Comparison of ENCODE assay signal across 8 cellular contexts in genomic region chr1:15975805-15976680, GRCh38. TPM values are rescaled to one million over a fixed set of nuclear protein-coding genes. Genes with fewer than 3 reads are reported as not detected.
DNase-seq lines count a peak whose midpoint lies in the region; ATAC-seq and TF ChIP-seq lines count a peak whose summit lies in the region.

Gene ZBTB17 (minus strand): TSS chr1:15976101. CDS start chr1:15948495, 27,606 bp downstream.

- H3K27ac ChIP-seq in AG04450 (ENCODE audit: low read depth, low read length) = peak within 1 kb of the TSS; percentile 81
- H3K27ac ChIP-seq in caudate nucleus (ENCODE audit: low read depth, low read length) = peak within 1 kb of the TSS; percentile 78
- peak within 1 kb of the TSS; percentile 70 to 93 (median 87) for H3K27ac ChIP-seq in spleen

- ATAC-seq in GM19023 (IDR thresholded peaks at IDR 0.05; ENCODE audit: unreplicated experiment) = peak; percentile 77
- ATAC-seq in HG03280 (IDR thresholded peaks at IDR 0.05; ENCODE audit: unreplicated experiment) = peak; percentile 71

- peak; percentile 83 for DNase-seq in AG04450 (ENCODE audit: low read depth, low spot score)
- peak; percentile 80 for DNase-seq in NCI-H345 treated with DMSO at 0.1 percent for 48 hours (lab: John Stamatoyannopoulos, UW; ENCODE audit: unreplicated experiment)
- peak; percentile 84 to 91 (median 90) for DNase-seq in activated CD4-positive, CD25-positive, alpha-beta regulatory T cell (lab: John Stamatoyannopoulos, UW)
- peak in 60 of 61 donors; percentile 38 to 93 (median 82) for DNase-seq in caudate nucleus (lab: John Stamatoyannopoulos, UW)
- peak; percentile 95 for DNase-seq in inferior parietal cortex (ENCODE audit: extremely low spot score)
- DNase-seq in spleen = peak; percentile 97

- POLR2A ChIA-PET in AG04450 (lab: Yijun Ruan, JAX) = interaction anchor here (0.6 to 1.5 kb wide), 4 partner anchors 32 to 198 kb away, joined by 3 to 5 read pairs (median 4); no protein-coding TSS in a partner anchor

- H3K4me1 ChIP-seq in spleen = peaks cover 14 to 45% (median 38%) of the 10 kb centered on the region in 6 donors

- peak within 1 kb of the TSS; percentile 76 for H3K4me3 ChIP-seq in AG04450 (ENCODE audit: low read depth, low read length)
- peak within 1 kb of the TSS; percentile 80 to 98 (median 94) for H3K4me3 ChIP-seq in spleen

- CTCF ChIA-PET in AG04450 (lab: Charles Lee) = interaction anchor here (0.9 to 1.7 kb wide), 3 partner anchors 10 to 184 kb away, joined by 3 to 8 read pairs (median 6); no protein-coding TSS in a partner anchor

- H3K27me3 ChIP-seq in AG04450 (ENCODE audit: control insufficient read depth, insufficient read depth, low read length) (peaks cover 2% of the 10 kb centered on the region), spleen (replicated peaks in 1 of 7) (no peaks in the 10 kb centered on the region)

- H3K9me3 ChIP-seq in AG04450 (ENCODE audit: control insufficient read depth, insufficient read depth, low read length) (no peaks in the 10 kb centered on the region; the same call in 1 of the 2 replicates), spleen (no peaks in the 10 kb centered on the region)

- peak in 2 of 3 donors; percentile 62 to 83 for TF ChIP-seq POLR2A in spleen (IDR thresholded peaks at IDR 0.05)

- H3K36me3 ChIP-seq in spleen = peaks cover 0 to 21% (median 13%) of the 10 kb centered on the region in 6 donors

- WGBS in spleen, 5 donors = 8 to 15% (median 9%) methylated on average over 22 to 47 of the region's 47 CpGs

- intact Hi-C loops in spleen (cut with DNase I; ENCODE audit: low total_unique reads) = no loop called here

- TF ChIP-seq CTCF in AG04450 (IDR thresholded peaks at IDR 0.05; ENCODE audit: low read depth, low read length) = no peak; the same call in 1 of the 2 replicates
- TF ChIP-seq CTCF in spleen (IDR thresholded peaks at IDR 0.05 in 8 of 11, conservative IDR thresholded peaks at IDR 0.05 in 3 of 11) = peak in 1 of 11 experiments; percentile 19

RNA-seq across cellular contexts. Expression of gene ZBTB17, which starts in this region (rescaled TPM):
- polyA plus RNA-seq in AG04450 (2011; rRNA removed) (21.4 and 36.1 TPM in 2 replicates), spleen (100 to 1,000 TPM in 2 of 3 donors, 10 to 100 TPM in 1; 46.5 to 139 (median 111) TPM)
- polyA minus RNA-seq in AG04450 (2011; rRNA and poly(A)+ RNA removed) = 33.1 and 53.7 TPM in 2 replicates
- 10 to 100 TPM; 36.8 to 73.4 (median 52.1) TPM for total RNA-seq in spleen

Comparison
In these comparisons a context has a peak if more than half of its experiments do, and no peak if none do; other contexts are left out.
1. Peak in every context shown above with its lines: DNase-seq, ATAC-seq, H3K4me3 ChIP-seq and H3K27ac ChIP-seq.